25 cellular contexts compared by ENCODE assay signal in the genomic region with DNA sequence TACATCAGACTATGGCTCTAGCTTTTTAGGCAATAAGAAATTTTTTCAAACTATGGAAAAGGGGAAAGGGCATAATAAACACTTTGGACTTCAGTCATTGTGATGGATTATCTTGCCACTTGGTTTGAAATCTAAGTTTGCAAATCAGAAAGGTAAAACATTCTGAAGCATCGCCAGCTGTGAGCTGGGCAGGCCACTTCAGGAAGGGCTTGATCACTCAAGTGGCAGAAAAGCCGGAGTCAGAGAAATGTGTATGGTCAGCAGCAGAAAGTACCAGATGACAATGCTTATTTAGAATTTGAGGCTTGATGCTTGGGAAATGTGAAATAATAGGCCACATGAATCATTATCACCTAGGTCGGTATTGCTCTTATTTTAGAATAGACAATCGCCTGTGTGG.
"Had no signal": no experiment of that assay in that cellular context is flagged by ENCODE, and none has a peak within 500 bp of the region (broad histone marks: within the 10 kb centered on the region; RNA-seq: fewer than 3 reads in every experiment).

No MANE protein-coding gene starts in this region.

- ATAC-seq: effector memory CD8-positive, alpha-beta T cell; esophagus mucosa; gastrocnemius medialis; heart right ventricle; left cardiac atrium; left lung; left ventricle myocardium superior; lower lobe of right lung; mucosa of descending colon had no signal

- H3K4me1 ChIP-seq: esophagus squamous epithelium, gastrocnemius medialis, left lung, lower lobe of right lung had no signal

- H3K27ac Mint-ChIP-seq: effector memory CD8-positive, alpha-beta T cell; endodermal cell; mesothelial cell of epicardium had no signal

- H3K4me1 Mint-ChIP-seq: naive B cell had no signal

- H3K4me3 ChIP-seq: coronary artery, dorsolateral prefrontal cortex, esophagus squamous epithelium, gastrocnemius medialis, heart right ventricle, left lung, lower lobe of right lung, mucosa of descending colon had no signal

- DNase-seq: dermis blood vessel endothelial cell; dorsolateral prefrontal cortex; effector CD4-positive, alpha-beta T cell; effector memory CD8-positive, alpha-beta T cell; endodermal cell; erythroblast; esophagus squamous epithelium; foreskin fibroblast; foreskin melanocyte; gastrocnemius medialis; glutamatergic neuron; head of caudate nucleus; heart right ventricle; hippocampal formation; left cardiac atrium; left lung; left ventricle myocardium superior; lower lobe of right lung; mesenchymal stem cell; mucosa of descending colon; naive B cell had no signal

- H3K27me3 ChIP-seq: dorsolateral prefrontal cortex, gastrocnemius medialis, left lung had no signal

- H3K36me3 Mint-ChIP-seq: mesothelial cell of epicardium had no signal

- H3K9me3 ChIP-seq: gastrocnemius medialis, lower lobe of right lung, mucosa of descending colon had no signal

- H3K4me3 Mint-ChIP-seq: effector memory CD8-positive, alpha-beta T cell; endodermal cell; mesothelial cell of epicardium; naive B cell had no signal

- H3K27ac ChIP-seq: coronary artery, epithelial cell of prostate, esophagus squamous epithelium, gastrocnemius medialis, heart right ventricle, left lung, lower lobe of right lung had no signal

- H3K36me3 ChIP-seq: esophagus squamous epithelium, gastrocnemius medialis, heart right ventricle, left lung, lower lobe of right lung had no signal
